21 cellular contexts compared by ENCODE assay signal in genomic region chr11:77658213-77659013, GRCh38. TPM values are rescaled to one million over a fixed set of nuclear protein-coding genes. Genes with fewer than 3 reads are reported as not detected.
DNase-seq lines count a peak whose midpoint lies in the region; ATAC-seq, FAIRE-seq and TF ChIP-seq lines count a peak whose summit lies in the region.
"Had no signal": no experiment of that assay in that cellular context is flagged by ENCODE, and none has a peak within 500 bp of the region (broad histone marks: within the 10 kb centered on the region; RNA-seq: fewer than 3 reads in every experiment).

No MANE protein-coding gene starts in this region.

- no peak for TF ChIP-seq POLR2A in HepG2 (IDR thresholded peaks at IDR 0.05; ENCODE audit: insufficient read depth in 1 of 2, low read depth in 2 of 2, low read length in 2 of 2)

- no TSS peak for BruUV-seq in PC-3 (replicated peaks; lab: Mats Ljungman, UMichigan)
- no TSS peak for BruUV-seq in HepG2 (replicated peaks; lab: Mats Ljungman, UMichigan)

- no peaks in the 10 kb centered on the region for H3K9me3 Mint-ChIP-seq in osteocyte (ENCODE audit: unreplicated experiment)
- H3K9me3 Mint-ChIP-seq: activated T-helper 17 cell treated with anti-CD3 and anti-CD28 coated beads, Interleukin-2, amount 50 U/mL, for 72 hours had no signal

- no peaks in the 10 kb centered on the region for H3K9me2 ChIP-seq in PC-3 (replicated peaks; ENCODE audit: low read length)

- H4K20me1 ChIP-seq in PC-3 (ENCODE audit: low read length), result no peaks in the 10 kb centered on the region
- no peaks in the 10 kb centered on the region for H4K20me1 ChIP-seq in HepG2 (ENCODE audit: insufficient read depth, low read length)

- H3K27ac ChIP-seq in PC-3 (ENCODE audit: low read length) (no peak overlapping the region), HepG2 (ENCODE audit: extremely low read length, insufficient read depth, low read length) (no peak overlapping the region), lower lobe of right lung (no peak overlapping the region)
- H3K27ac ChIP-seq: epithelial cell of prostate, prostate gland, tibial artery had no signal

- no peaks in the 10 kb centered on the region for H3K27me3 ChIP-seq in PC-3 (ENCODE audit: low read length)
- H3K27me3 ChIP-seq in HepG2 (ENCODE audit: control insufficient read depth in 1 of 2, insufficient read depth in 2 of 2, low read length in 2 of 2), result no peaks in the 10 kb centered on the region
- H3K27me3 ChIP-seq in lower lobe of right lung (ENCODE audit: low read depth), result no peaks in the 10 kb centered on the region
- H3K27me3 ChIP-seq: tibial artery had no signal

- H3K9me3 ChIP-seq in PC-3 (ENCODE audit: low read length) (no peaks in the 10 kb centered on the region), HepG2 (ENCODE audit: low read length) (no peaks in the 10 kb centered on the region), lower lobe of right lung (no peaks in the 10 kb centered on the region)
- H3K9me3 ChIP-seq: prostate gland, tibial artery had no signal

- peaks cover 19% of the 10 kb centered on the region for H3K4me1 Mint-ChIP-seq in osteocyte (ENCODE audit: unreplicated experiment)
- H3K4me1 Mint-ChIP-seq: activated T-helper 17 cell treated with anti-CD3 and anti-CD28 coated beads, Interleukin-2, amount 50 U/mL, for 72 hours had no signal

- H3K36me3 ChIP-seq in PC-3 (ENCODE audit: low read depth, low read length) (no peaks in the 10 kb centered on the region), HepG2 (replicated peaks in 1 of 2; ENCODE audit: control insufficient read depth in 1 of 2, insufficient read depth in 2 of 2, low read length in 2 of 2) (no peaks in the 10 kb centered on the region), lower lobe of right lung (no peaks in the 10 kb centered on the region)
- H3K36me3 ChIP-seq: prostate gland, tibial artery had no signal

- H3K4me3 ChIP-seq in fibroblast of mammary gland (ENCODE audit: control insufficient read depth, low read depth, low read length) (no peak overlapping the region), PC-3 (ENCODE audit: low read length) (no peak overlapping the region), HepG2 (replicated peaks in 1 of 3; ENCODE audit: insufficient read depth in 1 of 3, low read depth in 2 of 3, low read length in 3 of 3) (no peak overlapping the region), lower lobe of right lung (no peak overlapping the region)
- H3K4me3 ChIP-seq: prostate gland, skin epidermis, tibial artery had no signal

- no peaks in the 10 kb centered on the region for H3F3A ChIP-seq in PC-3 (ENCODE audit: low read length, unreplicated experiment)

- DNase-seq in EH (ENCODE audit: low read depth) (peak; percentile 70), fibroblast of mammary gland (ENCODE audit: low read depth) (peak; percentile 28), osteocyte (ENCODE audit: extremely low spot score, unreplicated experiment) (no peak), PC-3 (no peak), HepG2 (ENCODE audit: low spot score) (no peak), lower lobe of right lung (no peak)
- DNase-seq: activated CD4-positive, alpha-beta T cell treated with anti-CD3 and anti-CD28 coated beads for 48 hours; NCI-H1417 treated with DMSO at 0.1 percent for 48 hours; NCI-H2107; NCI-H510A; stimulated activated CD4-positive, alpha-beta T cell treated with anti-CD3 and anti-CD28 coated beads, Interleukin-4, amount 100 ng/mL, for 1 hour; stimulated activated naive CD8-positive, alpha-beta T cell treated with anti-CD3 and anti-CD28 coated beads, Interleukin-15, Interleukin-2, amounts not matched to agents 100 U/mL and 50 U/mL, for 24 hours; tibial artery had no signal

- intact Hi-C loops in PC-3 (cut with micrococcal nuclease), result no loop called here
- intact Hi-C loops in HepG2 (cut with micrococcal nuclease; ENCODE audit: unreplicated experiment), result no loop called here
- intact Hi-C loops in lower lobe of right lung (cut with DNase I), result no loop called here

- TF ChIP-seq CTCF in fibroblast of mammary gland (conservative IDR thresholded peaks at IDR 0.05; ENCODE audit: control insufficient read depth, insufficient read depth, low read depth, low read length) (no peak), osteocyte (IDR thresholded peaks at IDR 0.05) (no peak), PC-3 (conservative IDR thresholded peaks at IDR 0.05; ENCODE audit: low read depth, low read length) (no peak), HepG2 (CRISPR knock-in tag; IDR thresholded peaks at IDR 0.05) (no peak), lower lobe of right lung (IDR thresholded peaks at IDR 0.05) (no peak)

- H3K36me3 Mint-ChIP-seq in osteocyte (ENCODE audit: unreplicated experiment), result peaks cover 3% of the 10 kb centered on the region

- POLR2A ChIA-PET in PC-3 (lab: Charles Lee; ENCODE audit: unreplicated experiment) (interaction anchor here (0.6 kb wide), 1 partner anchor 47 kb away, joined by 4 read pairs; no protein-coding TSS in a partner anchor), HepG2 (lab: Yijun Ruan, JAX) (no interaction called here)

- ATAC-seq in SK-N-SH treated with all-trans-retinoic acid at 6 μM for 48 hours, result peak; percentile 86
- no peak for ATAC-seq in PC-3
- ATAC-seq in HepG2, result no peak
- ATAC-seq in lower lobe of right lung, result no peak
- ATAC-seq: activated T-helper 17 cell treated with anti-CD3 and anti-CD28 coated beads, Interleukin-2, amount 50 U/mL, for 72 hours; left lobe of liver; stimulated activated naive CD8-positive, alpha-beta T cell treated with anti-CD3 and anti-CD28 coated beads, Interleukin-15, Interleukin-2, amounts not matched to agents 100 U/mL and 50 U/mL, for 24 hours had no signal

- H2AFZ ChIP-seq in PC-3 (ENCODE audit: low read length), result no peak overlapping the region
- H2AFZ ChIP-seq in HepG2 (ENCODE audit: low read length), result no peak overlapping the region

- H3K4me3 Mint-ChIP-seq in osteocyte (ENCODE audit: unreplicated experiment), result peak overlapping the region; percentile 19
- H3K4me3 Mint-ChIP-seq: activated T-helper 17 cell treated with anti-CD3 and anti-CD28 coated beads, Interleukin-2, amount 50 U/mL, for 72 hours; B cell had no signal

- H3K27me3 Mint-ChIP-seq in osteocyte (ENCODE audit: unreplicated experiment), result no peaks in the 10 kb centered on the region
- H3K27me3 Mint-ChIP-seq: activated T-helper 17 cell treated with anti-CD3 and anti-CD28 coated beads, Interleukin-2, amount 50 U/mL, for 72 hours; B cell had no signal

- WGBS in HepG2 (ENCODE audit: low lambda C conversion rate), result 77% methylated on average over 4 of the region's 4 CpGs

- CTCF ChIA-PET in PC-3 (lab: Charles Lee) (no interaction called here), HepG2 (lab: Yijun Ruan, JAX; ENCODE audit: low intra/inter-chr PET ratio, low total read pairs) (no interaction called here)

- H3K4me2 ChIP-seq in PC-3 (ENCODE audit: low read length), result no peak overlapping the region
- H3K4me2 ChIP-seq in HepG2 (ENCODE audit: low read depth, low read length), result no peak overlapping the region

- FAIRE-seq in HepG2 (lab: Jason Lieb, UNC), result no peak
- FAIRE-seq: GM18507 had no signal

- peak overlapping the region; percentile 83 for H3K27ac Mint-ChIP-seq in osteocyte (ENCODE audit: unreplicated experiment)
- H3K27ac Mint-ChIP-seq: activated T-helper 17 cell treated with anti-CD3 and anti-CD28 coated beads, Interleukin-2, amount 50 U/mL, for 72 hours; B cell had no signal

- TF ChIP-seq EP300 in HepG2 (IDR thresholded peaks at IDR 0.05; ENCODE audit: low read depth in 2 of 2, low read length in 2 of 2) (no peak), HepG2 (CRISPR knock-in tag; IDR thresholded peaks at IDR 0.05; ENCODE audit: borderline replicate concordance) (no peak)

- in situ Hi-C loops in HepG2 (cut with HindIII; ENCODE audit: extremely low pct_ligation_motif_present, low pct_unique_long_range_greater_than_20kb), result no loop called here

- no peak overlapping the region for H3K9ac ChIP-seq in PC-3 (ENCODE audit: low read length)
- H3K9ac ChIP-seq in HepG2 (ENCODE audit: insufficient read depth, low read depth, low read length), result no peak overlapping the region

- H3K79me2 ChIP-seq in PC-3 (ENCODE audit: low read length) (no peaks in the 10 kb centered on the region), HepG2 (ENCODE audit: insufficient read depth, low read length) (no peaks in the 10 kb centered on the region)

- no peaks in the 10 kb centered on the region for H3K4me1 ChIP-seq in PC-3 (ENCODE audit: insufficient read depth, low read length)
- H3K4me1 ChIP-seq in HepG2 (ENCODE audit: insufficient read depth, low read length), result peaks cover 15% of the 10 kb centered on the region; the same call in 1 of the 2 replicates
- no peaks in the 10 kb centered on the region for H3K4me1 ChIP-seq in lower lobe of right lung
- H3K4me1 ChIP-seq: prostate gland, tibial artery had no signal

- no peak for TF ChIP-seq RAD21 in HepG2 (CRISPR knock-in tag; IDR thresholded peaks at IDR 0.05)

TF ChIP-seq in SK-N-SH treated with all-trans-retinoic acid at 6 μM for 48 hours, 23 proteins besides CTCF, POLR2A, EP300 and RAD21 (continues in another document):
- TF ChIP-seq ISL1 (CRISPR knock-in tag; IDR thresholded peaks at IDR 0.05) (no peak), SNAI2 (CRISPR knock-in tag; IDR thresholded peaks at IDR 0.05) (no peak)

RNA-seq across cellular contexts. Expression of gene CLNS1A, which starts 20.8 kb away (rescaled TPM):
- 87.4 and 88.0 TPM in 2 replicates for total RNA-seq in osteocyte
- 302 and 361 TPM in 2 replicates for total RNA-seq in PC-3 (2014; rRNA removed)
- 219 and 267 TPM in 2 replicates for total RNA-seq in HepG2 (2016; rRNA removed; fragmentation: Illumina TruSeq; extraction: Trizol)
- total RNA-seq in HepG2 (2016; cell fraction: cytosol; rRNA removed; fragmentation: Illumina TruSeq; extraction: Trizol; ENCODE audit: low read depth), result 108 and 110 TPM in 2 replicates
- total RNA-seq in HepG2 (2016; cell fraction: insoluble cytoplasmic fraction; rRNA removed; fragmentation: Illumina TruSeq; extraction: Trizol), result 222 and 256 TPM in 2 replicates
- total RNA-seq in HepG2 (2016; cell fraction: membrane; rRNA removed; fragmentation: Illumina TruSeq; extraction: Trizol), result 126 and 131 TPM in 2 replicates
- 78.7 and 91.3 TPM in 2 replicates for total RNA-seq in HepG2 (2016; cell fraction: nucleus; rRNA removed; fragmentation: Illumina TruSeq; extraction: Trizol)
- polyA plus RNA-seq in HepG2 (2011; rRNA removed), result 130 and 158 TPM in 2 replicates
- polyA plus RNA-seq in HepG2 (2011; cell fraction: cytosol; rRNA removed), result 98.7 and 135 TPM in 2 replicates
- polyA plus RNA-seq in HepG2 (2011; cell fraction: nucleus; rRNA removed), result 33.7 and 50.7 TPM in 2 replicates
- 170 and 180 TPM in 2 replicates for polyA plus RNA-seq in HepG2 (2012)
- polyA plus RNA-seq in HepG2 (2016; cell fraction: cytosol; fragmentation: Illumina TruSeq; extraction: Trizol; ENCODE audit: low read depth), result 55.2 and 55.5 TPM in 2 replicates
- 255 and 262 TPM in 2 replicates for polyA plus RNA-seq in HepG2 (2016; cell fraction: insoluble cytoplasmic fraction; fragmentation: Illumina TruSeq; extraction: Trizol; ENCODE audit: low read depth)
- 99.8 and 107 TPM in 2 replicates for polyA plus RNA-seq in HepG2 (2016; cell fraction: membrane; fragmentation: Illumina TruSeq; extraction: Trizol; ENCODE audit: low read depth)
- 117 and 123 TPM in 2 replicates for polyA plus RNA-seq in HepG2 (2016; cell fraction: nucleus; fragmentation: Illumina TruSeq; extraction: Trizol; ENCODE audit: insufficient read depth, low read depth)
- 67.3 and 108 TPM in 2 replicates for polyA minus RNA-seq in HepG2 (2011; rRNA and poly(A)+ RNA removed; ENCODE audit: low replicate concordance)
- polyA minus RNA-seq in HepG2 (2011; cell fraction: cytosol; rRNA and poly(A)+ RNA removed), result 78.1 and 86.3 TPM in 2 replicates
- 93.0 and 124 TPM in 2 replicates for polyA minus RNA-seq in HepG2 (2011; cell fraction: nucleus; rRNA and poly(A)+ RNA removed)
- 72.6 TPM for total RNA-seq in lower lobe of right lung

Comparison
In these comparisons a context has a peak if more than half of its experiments do, and no peak if none do; other contexts are left out.
1. DNase-seq: peak in EH (single experiment) and fibroblast of mammary gland (single experiment); none in osteocyte (single experiment), PC-3 (single experiment), HepG2 (single experiment) and lower lobe of right lung (single experiment).